1 cellular context compared by ENCODE assay signal in the genomic region with DNA sequence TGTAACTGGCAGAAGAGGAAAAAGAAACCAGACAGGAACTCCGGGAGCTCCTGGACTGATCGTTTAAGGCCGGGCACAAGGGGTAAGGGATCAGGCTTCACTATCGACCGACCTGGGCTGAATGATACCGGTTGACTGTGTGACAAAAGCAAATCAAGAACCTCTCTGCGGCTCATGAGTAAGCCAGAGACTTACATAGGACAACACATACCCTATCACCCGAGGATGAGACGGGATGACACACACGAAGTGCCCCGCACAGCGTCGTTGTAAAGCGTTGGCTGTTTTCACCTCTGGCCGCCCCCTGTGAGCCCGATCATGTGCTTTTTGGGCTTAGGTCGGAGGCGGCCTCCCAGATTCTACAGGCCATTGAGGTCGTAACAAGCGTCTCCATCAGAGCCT.
TF ChIP-seq lines count a peak whose summit lies in the region.

No MANE protein-coding gene starts in this region.

TF ChIP-seq in GM12878, 131 proteins besides CTCF, POLR2A, EP300 and RAD21 (continued from another document):
- TF ChIP-seq, protein P1, sequence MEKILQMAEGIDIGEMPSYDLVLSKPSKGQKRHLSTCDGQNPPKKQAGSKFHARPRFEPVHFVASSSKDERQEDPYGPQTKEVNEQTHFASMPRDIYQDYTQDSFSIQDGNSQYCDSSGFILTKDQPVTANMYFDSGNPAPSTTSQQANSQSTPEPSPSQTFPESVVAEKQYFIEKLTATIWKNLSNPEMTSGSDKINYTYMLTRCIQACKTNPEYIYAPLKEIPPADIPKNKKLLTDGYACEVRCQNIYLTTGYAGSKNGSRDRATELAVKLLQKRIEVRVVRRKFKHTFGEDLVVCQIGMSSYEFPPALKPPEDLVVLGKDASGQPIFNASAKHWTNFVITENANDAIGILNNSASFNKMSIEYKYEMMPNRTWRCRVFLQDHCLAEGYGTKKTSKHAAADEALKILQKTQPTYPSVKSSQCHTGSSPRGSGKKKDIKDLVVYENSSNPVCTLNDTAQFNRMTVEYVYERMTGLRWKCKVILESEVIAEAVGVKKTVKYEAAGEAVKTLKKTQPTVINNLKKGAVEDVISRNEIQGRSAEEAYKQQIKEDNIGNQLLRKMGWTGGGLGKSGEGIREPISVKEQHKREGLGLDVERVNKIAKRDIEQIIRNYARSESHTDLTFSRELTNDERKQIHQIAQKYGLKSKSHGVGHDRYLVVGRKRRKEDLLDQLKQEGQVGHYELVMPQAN (conservative IDR thresholded peaks at IDR 0.05) = no peak
- 0 out of 2 replicates have a peak, but pooled peaks have one; percentile 38 for TF ChIP-seq CHD1 (IDR thresholded peaks at IDR 0.05; ENCODE audit: low read depth, low read length)
- TF ChIP-seq KAT2A (conservative IDR thresholded peaks at IDR 0.05; ENCODE audit: control insufficient read depth, low read depth, low read length) = no peak
- TF ChIP-seq, protein P2, sequence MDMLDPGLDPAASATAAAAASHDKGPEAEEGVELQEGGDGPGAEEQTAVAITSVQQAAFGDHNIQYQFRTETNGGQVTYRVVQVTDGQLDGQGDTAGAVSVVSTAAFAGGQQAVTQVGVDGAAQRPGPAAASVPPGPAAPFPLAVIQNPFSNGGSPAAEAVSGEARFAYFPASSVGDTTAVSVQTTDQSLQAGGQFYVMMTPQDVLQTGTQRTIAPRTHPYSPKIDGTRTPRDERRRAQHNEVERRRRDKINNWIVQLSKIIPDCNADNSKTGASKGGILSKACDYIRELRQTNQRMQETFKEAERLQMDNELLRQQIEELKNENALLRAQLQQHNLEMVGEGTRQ (IDR thresholded peaks at IDR 0.05; ENCODE audit: borderline replicate concordance, low read depth, low read length) = no peak
- 0 out of 2 replicates have a peak, but pooled peaks have one; percentile 26 for TF ChIP-seq BACH1 (IDR thresholded peaks at IDR 0.05; ENCODE audit: borderline replicate concordance)
- TF ChIP-seq, protein P3, sequence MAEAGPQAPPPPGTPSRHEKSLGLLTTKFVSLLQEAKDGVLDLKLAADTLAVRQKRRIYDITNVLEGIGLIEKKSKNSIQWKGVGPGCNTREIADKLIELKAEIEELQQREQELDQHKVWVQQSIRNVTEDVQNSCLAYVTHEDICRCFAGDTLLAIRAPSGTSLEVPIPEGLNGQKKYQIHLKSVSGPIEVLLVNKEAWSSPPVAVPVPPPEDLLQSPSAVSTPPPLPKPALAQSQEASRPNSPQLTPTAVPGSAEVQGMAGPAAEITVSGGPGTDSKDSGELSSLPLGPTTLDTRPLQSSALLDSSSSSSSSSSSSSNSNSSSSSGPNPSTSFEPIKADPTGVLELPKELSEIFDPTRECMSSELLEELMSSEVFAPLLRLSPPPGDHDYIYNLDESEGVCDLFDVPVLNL (IDR thresholded peaks at IDR 0.05; ENCODE audit: low read depth, low read length) = no peak
- no peak for TF ChIP-seq ZSCAN29 (IDR thresholded peaks at IDR 0.05)
- TF ChIP-seq POLR2AphosphoS5 (IDR thresholded peaks at IDR 0.05; ENCODE audit: low read length) = 0 out of 2 replicates have a peak, but pooled peaks have one; percentile 35
- peak; percentile 64; the same call in 1 of the 2 replicates for TF ChIP-seq NBN (IDR thresholded peaks at IDR 0.05)
- TF ChIP-seq, protein P4, sequence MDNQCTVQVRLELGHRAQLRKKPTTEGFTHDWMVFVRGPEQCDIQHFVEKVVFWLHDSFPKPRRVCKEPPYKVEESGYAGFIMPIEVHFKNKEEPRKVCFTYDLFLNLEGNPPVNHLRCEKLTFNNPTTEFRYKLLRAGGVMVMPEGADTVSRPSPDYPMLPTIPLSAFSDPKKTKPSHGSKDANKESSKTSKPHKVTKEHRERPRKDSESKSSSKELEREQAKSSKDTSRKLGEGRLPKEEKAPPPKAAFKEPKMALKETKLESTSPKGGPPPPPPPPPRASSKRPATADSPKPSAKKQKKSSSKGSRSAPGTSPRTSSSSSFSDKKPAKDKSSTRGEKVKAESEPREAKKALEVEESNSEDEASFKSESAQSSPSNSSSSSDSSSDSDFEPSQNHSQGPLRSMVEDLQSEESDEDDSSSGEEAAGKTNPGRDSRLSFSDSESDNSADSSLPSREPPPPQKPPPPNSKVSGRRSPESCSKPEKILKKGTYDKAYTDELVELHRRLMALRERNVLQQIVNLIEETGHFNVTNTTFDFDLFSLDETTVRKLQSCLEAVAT (IDR thresholded peaks at IDR 0.05) = peak; percentile 79; the same call in 1 of the 2 replicates
- TF ChIP-seq, protein P5, sequence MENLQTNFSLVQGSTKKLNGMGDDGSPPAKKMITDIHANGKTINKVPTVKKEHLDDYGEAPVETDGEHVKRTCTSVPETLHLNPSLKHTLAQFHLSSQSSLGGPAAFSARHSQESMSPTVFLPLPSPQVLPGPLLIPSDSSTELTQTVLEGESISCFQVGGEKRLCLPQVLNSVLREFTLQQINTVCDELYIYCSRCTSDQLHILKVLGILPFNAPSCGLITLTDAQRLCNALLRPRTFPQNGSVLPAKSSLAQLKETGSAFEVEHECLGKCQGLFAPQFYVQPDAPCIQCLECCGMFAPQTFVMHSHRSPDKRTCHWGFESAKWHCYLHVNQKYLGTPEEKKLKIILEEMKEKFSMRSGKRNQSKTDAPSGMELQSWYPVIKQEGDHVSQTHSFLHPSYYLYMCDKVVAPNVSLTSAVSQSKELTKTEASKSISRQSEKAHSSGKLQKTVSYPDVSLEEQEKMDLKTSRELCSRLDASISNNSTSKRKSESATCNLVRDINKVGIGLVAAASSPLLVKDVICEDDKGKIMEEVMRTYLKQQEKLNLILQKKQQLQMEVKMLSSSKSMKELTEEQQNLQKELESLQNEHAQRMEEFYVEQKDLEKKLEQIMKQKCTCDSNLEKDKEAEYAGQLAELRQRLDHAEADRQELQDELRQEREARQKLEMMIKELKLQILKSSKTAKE (IDR thresholded peaks at IDR 0.05; ENCODE audit: low read depth, poor library complexity, severe bottlenecking) = peak; percentile 27
- 0 out of 2 replicates have a peak, but pooled peaks have one; percentile 17 for TF ChIP-seq ATF7 (IDR thresholded peaks at IDR 0.05; ENCODE audit: low read depth)
- no peak for TF ChIP-seq RELA (IDR thresholded peaks at IDR 0.05; ENCODE audit: borderline replicate concordance, partially characterized antibody)
- 0 out of 2 replicates have a peak, but pooled peaks have one; percentile 11 for TF ChIP-seq SMAD5 (IDR thresholded peaks at IDR 0.05; ENCODE audit: low read depth)
